ENCODE assay signal across 20 cellular contexts in genomic region chr3:15506571-15506970, GRCh38.
"Had no signal": no experiment of that assay in that cellular context is flagged by ENCODE, and none has a peak within 500 bp of the region (broad histone marks: within the 10 kb centered on the region; RNA-seq: fewer than 3 reads in every experiment).

No MANE protein-coding gene starts in this region.

- H3K27ac Mint-ChIP-seq: dendritic cell treated with granulocyte-macrophage colony-stimulating factor and Interleukin-4, amounts not matched to agents 40 ng/mL and 50 ng/mL, for 4 days; effector memory CD8-positive, alpha-beta T cell; endodermal cell had no signal

- H3K27me3 Mint-ChIP-seq: dendritic cell treated with granulocyte-macrophage colony-stimulating factor and Interleukin-4, amounts not matched to agents 40 ng/mL and 50 ng/mL, for 4 days; effector memory CD8-positive, alpha-beta T cell had no signal

- H3K4me1 Mint-ChIP-seq: endodermal cell had no signal

- DNase-seq: colonic mucosa; cortex of kidney; dermis blood vessel endothelial cell; dorsolateral prefrontal cortex; effector CD4-positive, alpha-beta T cell; effector CD8-positive, alpha-beta T cell; effector memory CD4-positive, alpha-beta T cell; effector memory CD8-positive, alpha-beta T cell; endodermal cell; erythroblast; esophagus squamous epithelium; foreskin fibroblast; foreskin keratinocyte; foreskin melanocyte; gastrocnemius medialis; glutamatergic neuron; head of caudate nucleus; heart left ventricle; heart right ventricle had no signal

- H3K9me3 Mint-ChIP-seq: dendritic cell treated with granulocyte-macrophage colony-stimulating factor and Interleukin-4, amounts not matched to agents 40 ng/mL and 50 ng/mL, for 4 days; effector memory CD8-positive, alpha-beta T cell; endodermal cell had no signal

- H3K4me3 Mint-ChIP-seq: dendritic cell treated with granulocyte-macrophage colony-stimulating factor and Interleukin-4, amounts not matched to agents 40 ng/mL and 50 ng/mL, for 4 days; effector memory CD8-positive, alpha-beta T cell; endodermal cell had no signal
